8 cellular contexts compared by ENCODE assay signal in the genomic region with DNA sequence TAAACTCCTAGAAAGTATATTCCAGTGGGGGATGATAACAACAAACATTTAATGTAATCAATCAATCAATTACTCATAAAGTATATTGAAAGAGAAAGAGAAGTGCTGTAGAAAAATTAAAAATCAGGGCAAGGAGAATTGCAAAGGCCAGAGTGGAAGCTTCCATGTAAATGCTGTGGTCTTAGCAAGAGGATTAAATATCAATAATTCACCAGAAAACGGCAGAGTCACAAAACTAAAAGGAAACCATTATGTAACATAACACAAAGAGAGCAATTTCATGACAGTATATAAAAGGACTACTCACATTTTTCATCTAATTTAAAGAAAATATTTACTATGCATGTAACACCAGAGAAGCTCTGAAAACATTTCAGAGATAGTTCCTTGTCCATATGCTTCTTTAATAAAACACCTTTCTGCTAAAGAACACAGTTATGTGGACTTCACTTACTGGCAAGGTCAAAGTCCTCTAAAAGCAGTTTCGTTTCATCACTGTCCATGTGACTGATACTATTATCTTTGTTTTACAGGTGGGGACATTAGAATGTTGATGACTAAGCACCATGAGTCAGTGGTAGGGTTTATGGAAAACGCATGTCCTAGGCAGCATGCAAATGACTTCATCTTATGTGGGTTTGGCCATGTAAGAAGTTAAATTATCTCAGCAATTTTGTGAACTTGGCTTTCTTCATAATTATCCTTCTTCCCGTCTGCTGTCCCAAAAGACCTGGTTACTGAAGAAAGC.
A peak's percentile ranks its signal among the peaks of the same experiment; 100 is the strongest.
DNase-seq lines count a peak whose midpoint lies in the region; ATAC-seq, FAIRE-seq and TF ChIP-seq lines count a peak whose summit lies in the region.

No MANE protein-coding gene starts in this region.

- H2AFZ ChIP-seq in endothelial cell of umbilical vein (ENCODE audit: low read depth, low read length): peak overlapping the region; percentile 11

- POLR2A ChIA-PET in endothelial cell of umbilical vein (lab: Charles Lee): no interaction called here
- POLR2A ChIA-PET in T-cell (lab: Charles Lee): no interaction called here

- H3K36me3 ChIP-seq in endothelial cell of umbilical vein (ENCODE audit: control insufficient read depth in 2 of 2, extremely low read depth in 1 of 2, insufficient read depth in 2 of 2, low read length in 2 of 2): no peaks in the 10 kb centered on the region

- BruUV-seq in endothelial cell of umbilical vein (replicated peaks; lab: Mats Ljungman, UMichigan): no TSS peak

- peak; percentile 84 for ATAC-seq in GM21528 (IDR thresholded peaks at IDR 0.05; ENCODE audit: low FRiP score, unreplicated experiment)
- peak; percentile 55 for ATAC-seq in sciatic nerve
- no peak for ATAC-seq in GM21515 (IDR thresholded peaks at IDR 0.05; ENCODE audit: unreplicated experiment)
- ATAC-seq in T-cell (replicated peaks in 1 of 4): no peak

- H4K20me1 ChIP-seq in endothelial cell of umbilical vein (replicated peaks; ENCODE audit: control insufficient read depth, extremely low read depth, insufficient read depth, low read length): no peaks in the 10 kb centered on the region

- H3K27me3 Mint-ChIP-seq in T-cell: no peaks in the 10 kb centered on the region

- DNase-seq in ACHN (peak; percentile 53), LoVo (ENCODE audit: low spot score) (peak; percentile 90), endothelial cell of umbilical vein (ENCODE audit: low read depth, low spot score) (peak; percentile 76), sciatic nerve (ENCODE audit: low spot score) (no peak), T-cell (no peak)
- no peak for DNase-seq in activated naive CD4-positive, alpha-beta T cell treated with anti-CD3 and anti-CD28 coated beads, Interleukin-2, amount 50 U/mL, for 16 hours

- no peak for TF ChIP-seq CTCF in endothelial cell of umbilical vein (IDR thresholded peaks at IDR 0.05; ENCODE audit: extremely low read depth in 1 of 2, insufficient read depth in 1 of 2, low read depth in 1 of 2, low read length in 2 of 2)

- no peak overlapping the region for H3K27ac Mint-ChIP-seq in T-cell

- no peak for TF ChIP-seq POLR2A in endothelial cell of umbilical vein (IDR thresholded peaks at IDR 0.05; ENCODE audit: low read depth, low read length)

- CTCF ChIA-PET in endothelial cell of umbilical vein (lab: Charles Lee): no interaction called here
- CTCF ChIA-PET in T-cell (lab: Charles Lee): no interaction called here

- H3K4me3 Mint-ChIP-seq in T-cell: no peak overlapping the region

- no peaks in the 10 kb centered on the region for H3K9me1 ChIP-seq in endothelial cell of umbilical vein (replicated peaks; ENCODE audit: control insufficient read depth, extremely low read depth, insufficient read depth, low read length)

- no peak overlapping the region for H3K27ac ChIP-seq in endothelial cell of umbilical vein (ENCODE audit: insufficient read depth, low read depth, low read length)

- dilution Hi-C loops in endothelial cell of umbilical vein (cut with MboI; ENCODE audit: extremely low pct_ligation_motif_present, low sequenced_read_pairs): no loop called here

- no peaks in the 10 kb centered on the region for H3K79me2 ChIP-seq in endothelial cell of umbilical vein (ENCODE audit: control insufficient read depth, insufficient read depth, low read length)

- H3K27me3 ChIP-seq in endothelial cell of umbilical vein (ENCODE audit: control insufficient read depth in 2 of 2, insufficient read depth in 2 of 2, low read length in 2 of 2): no peaks in the 10 kb centered on the region

- in situ Hi-C loops in ACHN (cut with HindIII; ENCODE audit: low pct_ligation_motif_present, low pct_unique_long_range_greater_than_20kb, low sequenced_read_pairs): no loop called here

- no peak overlapping the region for H3K4me3 ChIP-seq in endothelial cell of umbilical vein (replicated peaks in 1 of 3; ENCODE audit: insufficient read depth in 1 of 3, low read depth in 1 of 3, low read length in 3 of 3)

- FAIRE-seq in endothelial cell of umbilical vein (lab: Jason Lieb, UNC): peak; percentile 67

- no peak overlapping the region for H3K9ac ChIP-seq in endothelial cell of umbilical vein (replicated peaks; ENCODE audit: extremely low read depth, insufficient read depth, low read length)

- no peaks in the 10 kb centered on the region for H3K9me3 ChIP-seq in endothelial cell of umbilical vein (replicated peaks; ENCODE audit: control insufficient read depth, insufficient read depth, low read length)

- H3K4me1 Mint-ChIP-seq in T-cell: no peaks in the 10 kb centered on the region

- H3K4me1 ChIP-seq in endothelial cell of umbilical vein (ENCODE audit: control insufficient read depth, extremely low read depth, insufficient read depth, low read length): peaks cover 14% of the 10 kb centered on the region

- no peak overlapping the region for H3K4me2 ChIP-seq in endothelial cell of umbilical vein (ENCODE audit: insufficient read depth, low read length)

- intact Hi-C loops in endothelial cell of umbilical vein (cut with micrococcal nuclease): no loop called here
- intact Hi-C loops in sciatic nerve (cut with DNase I): no loop called here

- no peaks in the 10 kb centered on the region for H3K36me3 Mint-ChIP-seq in T-cell

- H3K9me3 Mint-ChIP-seq in T-cell: peaks cover 0 to 9% (median under 1%) of the 10 kb centered on the region in 3 donors

TF ChIP-seq in endothelial cell of umbilical vein, 7 proteins besides CTCF, POLR2A, EP300 and RAD21:
- TF ChIP-seq FOS (IDR thresholded peaks at IDR 0.05; ENCODE audit: borderline replicate concordance, insufficient read depth, low read length): peak; percentile 52
- no peak for TF ChIP-seq MYC (IDR thresholded peaks at IDR 0.05; ENCODE audit: low read depth, low read length)
- no peak for TF ChIP-seq MAX (IDR thresholded peaks at IDR 0.05; ENCODE audit: insufficient read depth, insufficient read length)
- peak; percentile 67 for TF ChIP-seq JUN (IDR thresholded peaks at IDR 0.05; ENCODE audit: borderline replicate concordance, insufficient read depth, insufficient read length, low read depth)

Comparison
In these comparisons a context has a peak if more than half of its experiments do, and no peak if none do; other contexts are left out.
1. DNase-seq: peak in ACHN (single experiment), LoVo (single experiment) and endothelial cell of umbilical vein (single experiment); none in sciatic nerve (single experiment), activated naive CD4-positive, alpha-beta T cell treated with anti-CD3 and anti-CD28 coated beads, Interleukin-2, amount 50 U/mL, for 16 hours (single experiment) and T-cell (0 of 34).
2. ATAC-seq: peak in GM21528 (single experiment) and sciatic nerve (single experiment); none in GM21515 (single experiment) and T-cell (0 of 4).